In the genomic region with DNA sequence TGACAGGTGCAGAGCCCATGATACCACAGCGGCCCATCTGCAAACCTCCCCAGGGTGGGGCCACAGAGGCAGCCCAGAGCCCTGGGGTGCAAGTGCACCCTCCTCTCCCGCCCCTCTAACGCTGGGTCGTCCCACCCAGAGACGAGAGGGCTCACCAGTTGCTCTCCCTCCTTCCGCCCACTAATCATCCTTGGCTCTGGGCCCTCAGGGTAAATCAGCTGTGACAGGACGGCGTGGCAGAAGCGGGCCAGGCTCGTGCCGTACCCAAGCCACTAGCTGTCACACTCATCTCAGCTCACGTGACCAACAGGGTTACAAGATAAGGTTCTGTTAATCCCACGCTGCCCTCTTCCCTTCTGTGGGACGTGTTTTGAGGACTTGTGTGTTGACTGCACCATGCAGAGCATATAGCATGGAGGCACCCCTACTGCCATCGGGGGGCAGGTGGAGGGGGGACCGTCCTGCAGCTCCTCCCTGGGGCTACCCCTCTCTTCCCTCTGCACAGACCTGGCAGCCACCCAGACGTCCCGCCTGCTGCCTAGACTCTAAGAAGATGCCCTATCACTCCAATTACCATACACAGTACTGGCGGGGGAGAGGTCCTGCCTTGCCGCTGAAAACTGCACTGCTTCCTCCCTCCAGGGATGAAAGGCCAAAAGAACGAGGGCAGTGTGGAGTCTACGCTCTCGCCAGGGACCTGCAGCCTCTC, we compare ENCODE assay signal across 1 cellular context.
TF ChIP-seq lines count a peak whose summit lies in the region.

No MANE protein-coding gene starts in this region.

TF ChIP-seq in GM23338, 12 proteins besides CTCF, POLR2A, EP300 and RAD21 (continued from another document):
- TF ChIP-seq, protein P1, sequence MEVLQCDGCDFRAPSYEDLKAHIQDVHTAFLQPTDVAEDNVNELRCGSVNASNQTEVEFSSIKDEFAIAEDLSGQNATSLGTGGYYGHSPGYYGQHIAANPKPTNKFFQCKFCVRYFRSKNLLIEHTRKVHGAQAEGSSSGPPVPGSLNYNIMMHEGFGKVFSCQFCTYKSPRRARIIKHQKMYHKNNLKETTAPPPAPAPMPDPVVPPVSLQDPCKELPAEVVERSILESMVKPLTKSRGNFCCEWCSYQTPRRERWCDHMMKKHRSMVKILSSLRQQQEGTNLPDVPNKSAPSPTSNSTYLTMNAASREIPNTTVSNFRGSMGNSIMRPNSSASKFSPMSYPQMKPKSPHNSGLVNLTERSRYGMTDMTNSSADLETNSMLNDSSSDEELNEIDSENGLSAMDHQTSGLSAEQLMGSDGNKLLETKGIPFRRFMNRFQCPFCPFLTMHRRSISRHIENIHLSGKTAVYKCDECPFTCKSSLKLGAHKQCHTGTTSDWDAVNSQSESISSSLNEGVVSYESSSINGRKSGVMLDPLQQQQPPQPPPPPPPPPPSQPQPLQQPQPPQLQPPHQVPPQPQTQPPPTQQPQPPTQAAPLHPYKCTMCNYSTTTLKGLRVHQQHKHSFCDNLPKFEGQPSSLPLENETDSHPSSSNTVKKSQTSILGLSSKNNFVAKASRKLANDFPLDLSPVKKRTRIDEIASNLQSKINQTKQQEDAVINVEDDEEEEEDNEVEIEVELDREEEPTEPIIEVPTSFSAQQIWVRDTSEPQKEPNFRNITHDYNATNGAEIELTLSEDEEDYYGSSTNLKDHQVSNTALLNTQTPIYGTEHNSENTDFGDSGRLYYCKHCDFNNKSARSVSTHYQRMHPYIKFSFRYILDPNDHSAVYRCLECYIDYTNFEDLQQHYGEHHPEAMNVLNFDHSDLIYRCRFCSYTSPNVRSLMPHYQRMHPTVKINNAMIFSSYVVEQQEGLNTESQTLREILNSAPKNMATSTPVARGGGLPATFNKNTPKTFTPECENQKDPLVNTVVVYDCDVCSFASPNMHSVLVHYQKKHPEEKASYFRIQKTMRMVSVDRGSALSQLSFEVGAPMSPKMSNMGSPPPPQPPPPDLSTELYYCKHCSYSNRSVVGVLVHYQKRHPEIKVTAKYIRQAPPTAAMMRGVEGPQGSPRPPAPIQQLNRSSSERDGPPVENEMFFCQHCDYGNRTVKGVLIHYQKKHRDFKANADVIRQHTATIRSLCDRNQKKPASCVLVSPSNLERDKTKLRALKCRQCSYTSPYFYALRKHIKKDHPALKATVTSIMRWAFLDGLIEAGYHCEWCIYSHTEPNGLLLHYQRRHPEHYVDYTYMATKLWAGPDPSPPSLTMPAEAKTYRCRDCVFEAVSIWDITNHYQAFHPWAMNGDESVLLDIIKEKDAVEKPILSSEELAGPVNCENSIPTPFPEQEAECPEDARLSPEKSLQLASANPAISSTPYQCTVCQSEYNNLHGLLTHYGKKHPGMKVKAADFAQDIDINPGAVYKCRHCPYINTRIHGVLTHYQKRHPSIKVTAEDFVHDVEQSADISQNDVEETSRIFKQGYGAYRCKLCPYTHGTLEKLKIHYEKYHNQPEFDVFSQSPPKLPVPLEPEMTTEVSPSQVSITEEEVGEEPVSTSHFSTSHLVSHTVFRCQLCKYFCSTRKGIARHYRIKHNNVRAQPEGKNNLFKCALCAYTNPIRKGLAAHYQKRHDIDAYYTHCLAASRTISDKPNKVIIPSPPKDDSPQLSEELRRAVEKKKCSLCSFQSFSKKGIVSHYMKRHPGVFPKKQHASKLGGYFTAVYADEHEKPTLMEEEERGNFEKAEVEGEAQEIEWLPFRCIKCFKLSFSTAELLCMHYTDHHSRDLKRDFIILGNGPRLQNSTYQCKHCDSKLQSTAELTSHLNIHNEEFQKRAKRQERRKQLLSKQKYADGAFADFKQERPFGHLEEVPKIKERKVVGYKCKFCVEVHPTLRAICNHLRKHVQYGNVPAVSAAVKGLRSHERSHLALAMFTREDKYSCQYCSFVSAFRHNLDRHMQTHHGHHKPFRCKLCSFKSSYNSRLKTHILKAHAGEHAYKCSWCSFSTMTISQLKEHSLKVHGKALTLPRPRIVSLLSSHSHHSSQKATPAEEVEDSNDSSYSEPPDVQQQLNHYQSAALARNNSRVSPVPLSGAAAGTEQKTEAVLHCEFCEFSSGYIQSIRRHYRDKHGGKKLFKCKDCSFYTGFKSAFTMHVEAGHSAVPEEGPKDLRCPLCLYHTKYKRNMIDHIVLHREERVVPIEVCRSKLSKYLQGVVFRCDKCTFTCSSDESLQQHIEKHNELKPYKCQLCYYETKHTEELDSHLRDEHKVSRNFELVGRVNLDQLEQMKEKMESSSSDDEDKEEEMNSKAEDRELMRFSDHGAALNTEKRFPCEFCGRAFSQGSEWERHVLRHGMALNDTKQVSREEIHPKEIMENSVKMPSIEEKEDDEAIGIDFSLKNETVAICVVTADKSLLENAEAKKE (CRISPR knock-in tag; IDR thresholded peaks at IDR 0.05): no peak
- TF ChIP-seq EZH2 (IDR thresholded peaks at IDR 0.05; ENCODE audit: low read depth, unreplicated experiment): no peak
- TF ChIP-seq CREB1 (CRISPR knock-in tag; IDR thresholded peaks at IDR 0.05; ENCODE audit: low read depth): no peak
- TF ChIP-seq ZNF331 (CRISPR knock-in tag; IDR thresholded peaks at IDR 0.05; ENCODE audit: low read depth): no peak
- TF ChIP-seq NANOG (IDR thresholded peaks at IDR 0.05; ENCODE audit: borderline replicate concordance): no peak
- TF ChIP-seq JUNB (IDR thresholded peaks at IDR 0.05; ENCODE audit: unreplicated experiment): no peak
- TF ChIP-seq ZNF114 (CRISPR knock-in tag; IDR thresholded peaks at IDR 0.05): no peak
- TF ChIP-seq STAT1 (IDR thresholded peaks at IDR 0.05; ENCODE audit: unreplicated experiment): no peak
